ENCODE assay signal across 8 cellular contexts in the genomic region with DNA sequence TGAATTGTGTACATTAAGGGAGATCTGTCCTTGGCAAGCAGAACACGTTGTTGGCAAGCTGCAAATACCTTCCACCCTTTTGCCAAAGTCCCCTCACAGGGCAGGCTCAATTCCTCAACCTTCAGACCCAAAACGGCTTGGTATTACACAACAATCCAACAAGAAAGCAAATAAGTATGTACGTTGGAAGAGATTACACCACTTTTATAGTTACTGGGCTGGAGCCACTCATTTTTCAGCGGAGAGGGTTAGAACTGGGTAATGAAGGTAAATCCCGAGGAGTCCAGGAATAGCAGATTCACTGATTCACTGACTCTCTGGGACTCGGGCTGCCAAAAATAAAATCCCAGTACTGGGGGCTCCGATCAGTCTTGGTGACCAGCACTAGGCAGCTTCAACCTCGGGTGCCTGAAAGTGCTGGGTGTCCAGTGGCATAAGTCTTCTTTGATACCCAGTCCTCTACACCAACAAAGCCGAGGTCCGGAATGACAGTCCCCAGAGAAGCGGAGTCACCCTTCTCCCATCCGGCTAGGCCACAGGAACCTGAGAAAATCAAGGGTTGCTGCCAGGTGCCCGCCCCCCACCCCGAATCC. TPM values are rescaled to one million over a fixed set of nuclear protein-coding genes. Genes with fewer than 3 reads are reported as not detected.
DNase-seq lines count a peak whose midpoint lies in the region; ATAC-seq, FAIRE-seq and TF ChIP-seq lines count a peak whose summit lies in the region.

No MANE protein-coding gene starts in this region.

- ATAC-seq in HG02763 (IDR thresholded peaks at IDR 0.05; ENCODE audit: unreplicated experiment) (peak; percentile 18), T-cell (replicated peaks in 1 of 4) (peak in 1 of 4 experiments; percentile 13), foreskin keratinocyte (peak; percentile 54), GM18520 (IDR thresholded peaks at IDR 0.05; ENCODE audit: unreplicated experiment) (no peak)

- TF ChIP-seq CTCF in GM12865 (IDR thresholded peaks at IDR 0.05; ENCODE audit: insufficient read depth, low read depth, low read length, missing control alignments): no peak
- TF ChIP-seq CTCF in foreskin keratinocyte (conservative IDR thresholded peaks at IDR 0.05): no peak
- TF ChIP-seq CTCF in osteocyte (IDR thresholded peaks at IDR 0.05): no peak
- TF ChIP-seq CTCF in D721Med (IDR thresholded peaks at IDR 0.05; ENCODE audit: insufficient read depth, missing control alignments): no peak

- H3K27ac Mint-ChIP-seq in T-cell: peak overlapping the region; percentile 83 to 92
- H3K27ac Mint-ChIP-seq in osteocyte (ENCODE audit: unreplicated experiment): peak overlapping the region; percentile 96

- no peaks in the 10 kb centered on the region for H3K27me3 ChIP-seq in foreskin keratinocyte

- no peaks in the 10 kb centered on the region for H3K4me1 ChIP-seq in foreskin keratinocyte

- no peak for FAIRE-seq in D721Med (lab: Jason Lieb, UNC)

- CTCF ChIA-PET in T-cell (lab: Charles Lee): interaction anchor here in 1 of 2 donors (1.8 kb wide), 1 partner anchor 43 kb away, joined by 5 read pairs; a partner anchor contains a TSS

- H3K4me1 Mint-ChIP-seq in T-cell: peaks cover 8 to 19% (median 18%) of the 10 kb centered on the region in 3 donors
- H3K4me1 Mint-ChIP-seq in osteocyte (ENCODE audit: unreplicated experiment): peaks cover 11% of the 10 kb centered on the region

- H3K27ac ChIP-seq in foreskin keratinocyte: peak overlapping the region; percentile 90

- DNase-seq in GM12865 (ENCODE audit: low read depth) (no peak), T-cell (peak in 3 of 34 experiments; percentile 0 to 9 (median 0)), foreskin keratinocyte (peak in 1 of 2 donors; percentile 18), osteocyte (ENCODE audit: extremely low spot score, unreplicated experiment) (no peak), D721Med (ENCODE audit: insufficient read length, low spot score) (no peak), SKM-1 treated with dmso at 0.1 percent for 144 hours (lab: John Stamatoyannopoulos, UW; ENCODE audit: unreplicated experiment) (no peak)

- H3K27me3 Mint-ChIP-seq in T-cell: peaks cover 0 to 4% of the 10 kb centered on the region in 2 donors
- no peaks in the 10 kb centered on the region for H3K27me3 Mint-ChIP-seq in osteocyte (ENCODE audit: unreplicated experiment)

- H3K9me3 Mint-ChIP-seq in T-cell: no peaks in the 10 kb centered on the region
- H3K9me3 Mint-ChIP-seq in osteocyte (ENCODE audit: unreplicated experiment): no peaks in the 10 kb centered on the region

- peak overlapping the region; percentile 86 for H3K4me3 ChIP-seq in GM12865 (ENCODE audit: low read depth, low read length)

- H3K4me3 Mint-ChIP-seq in T-cell: peak overlapping the region; percentile 87 to 91 (median 89)
- H3K4me3 Mint-ChIP-seq in osteocyte (ENCODE audit: unreplicated experiment): peak overlapping the region; percentile 87

- H3K36me3 Mint-ChIP-seq in T-cell (peaks cover 4% of the 10 kb centered on the region), osteocyte (ENCODE audit: unreplicated experiment) (no peaks in the 10 kb centered on the region)

- POLR2A ChIA-PET in T-cell (lab: Charles Lee): interaction anchor here in 1 of 2 donors (1.3 to 1.4 kb wide), 2 partner anchors 43 to 584 kb away, joined by 3 to 5 read pairs; a partner anchor contains a TSS

RNA-seq across cellular contexts. Expression of a gene that starts 0.6 kb away (rescaled TPM):
- total RNA-seq in T-cell (10 to 100 TPM in 2 of 5 donors, 1 to 10 TPM in 3; 5.1 to 11.4 (median 9.8) TPM), foreskin keratinocyte (13.6 and 17.1 TPM in 2 replicates), osteocyte (10.3 and 14.6 TPM in 2 replicates)
- polyA plus RNA-seq in foreskin keratinocyte: 13.5 and 16.9 TPM in 2 replicates

RNA-seq across cellular contexts. Expression of a gene that starts 38.0 kb away (rescaled TPM):
- total RNA-seq in T-cell: 1 to 10 TPM; 1.6 to 9.5 (median 4.1) TPM
- 0.07 TPM in 1 of 2 replicates, not detected in the other for total RNA-seq in foreskin keratinocyte
- 0.03 TPM in 1 of 2 replicates, not detected in the other for polyA plus RNA-seq in foreskin keratinocyte
- not detected in 2 replicates for total RNA-seq in osteocyte

RNA-seq across cellular contexts. Expression of a gene that starts 42.9 kb away (rescaled TPM):
- total RNA-seq in T-cell (100 to 1,000 TPM; 183 to 509 (median 431) TPM), foreskin keratinocyte (1,650 and 1,673 TPM in 2 replicates), osteocyte (242 and 266 TPM in 2 replicates)
- polyA plus RNA-seq in foreskin keratinocyte: 2,670 and 2,691 TPM in 2 replicates

RNA-seq across cellular contexts. Expression of a gene that starts 56.8 kb away (rescaled TPM):
- total RNA-seq in T-cell: not detected
- total RNA-seq in foreskin keratinocyte: 0.03 TPM in 1 of 2 replicates, not detected in the other
- polyA plus RNA-seq in foreskin keratinocyte: 0.06 TPM in 1 of 2 replicates, not detected in the other
- 0.24 TPM in 1 of 2 replicates, not detected in the other for total RNA-seq in osteocyte

RNA-seq across cellular contexts. Expression of a gene that starts 59.8 kb away (rescaled TPM):
- 10 to 100 TPM; 11.3 to 22.5 (median 14.9) TPM for total RNA-seq in T-cell
- 40.4 and 43.1 TPM in 2 replicates for total RNA-seq in foreskin keratinocyte
- polyA plus RNA-seq in foreskin keratinocyte: 43.4 and 47.7 TPM in 2 replicates
- total RNA-seq in osteocyte: 26.4 and 28.1 TPM in 2 replicates
